ENCODE assay signal across 18 cellular contexts in the genomic region with DNA sequence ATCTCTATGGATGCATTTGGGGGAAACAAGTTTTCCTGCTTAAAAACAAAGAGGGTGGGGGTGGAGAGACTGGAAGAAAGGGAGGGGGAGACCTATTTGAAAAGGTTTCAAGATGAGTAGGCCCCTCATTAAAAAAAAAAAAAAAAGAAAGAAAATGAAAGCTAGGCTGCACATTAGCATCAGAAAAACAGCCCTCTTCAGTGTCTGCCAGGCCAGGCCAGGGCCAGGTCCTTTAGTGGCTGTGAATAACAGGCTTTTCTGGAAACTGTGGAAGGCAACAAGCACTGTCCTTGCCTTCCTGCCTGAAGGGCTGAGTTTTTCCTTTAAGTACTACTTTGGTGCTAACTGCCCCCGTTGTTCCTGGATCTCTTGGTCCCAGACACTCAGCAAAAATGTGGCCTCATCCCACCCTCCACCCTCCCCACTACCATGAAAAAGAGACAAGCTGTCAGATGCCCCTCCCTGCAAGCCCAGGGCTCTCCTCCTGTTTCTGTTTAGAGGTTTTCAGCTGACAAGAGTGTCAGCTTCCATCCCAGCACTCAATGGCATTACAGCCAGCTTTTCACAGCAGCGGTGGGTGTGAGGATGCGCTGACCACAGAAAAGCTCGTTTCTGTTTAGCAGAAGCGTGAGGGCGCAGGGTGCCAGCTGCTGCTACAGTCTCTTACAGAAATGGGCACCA.
DNase-seq lines count a peak whose midpoint lies in the region; ATAC-seq and TF ChIP-seq lines count a peak whose summit lies in the region.
"Had no signal": no experiment of that assay in that cellular context is flagged by ENCODE, and none has a peak within 500 bp of the region (broad histone marks: within the 10 kb centered on the region; RNA-seq: fewer than 3 reads in every experiment).

No MANE protein-coding gene starts in this region.

- H3K4me1 Mint-ChIP-seq in brain (peaks cover 80% of the 10 kb centered on the region), neural crest cell (peaks cover 40% of the 10 kb centered on the region)

- no peaks in the 10 kb centered on the region for H3K36me3 ChIP-seq in brain microvascular endothelial cell (replicated peaks)
- H3K36me3 ChIP-seq: neutrophil had no signal

- DNase-seq in NCI-H345 (lab: John Stamatoyannopoulos, UW): peak; percentile 23
- DNase-seq in NCI-H345 treated with DMSO at 0.1 percent for 48 hours (lab: John Stamatoyannopoulos, UW; ENCODE audit: unreplicated experiment): no peak
- DNase-seq in NCI-H1092 (lab: John Stamatoyannopoulos, UW): peak; percentile 35
- DNase-seq in neural crest cell (ENCODE audit: low read depth, low spot score): no peak
- DNase-seq in NCI-H82 treated with DMSO at 0.1 percent for 48 hours (lab: John Stamatoyannopoulos, UW; ENCODE audit: unreplicated experiment): no peak
- DNase-seq in brain microvascular endothelial cell: no peak
- DNase-seq in Right ventricle myocardium superior: no peak
- DNase-seq: activated naive CD4-positive, alpha-beta T cell treated with Interleukin-2 at 50 U/mL for 16 hours; NCI-H1048; SIG-M5; T1000 had no signal

- no peaks in the 10 kb centered on the region for H3K9me3 Mint-ChIP-seq in brain
- H3K9me3 Mint-ChIP-seq in neural crest cell: no peaks in the 10 kb centered on the region
- H3K9me3 Mint-ChIP-seq: CD8-positive, alpha-beta T cell; central memory CD8-positive, alpha-beta T cell had no signal

- H3K27me3 Mint-ChIP-seq in brain: peaks cover 3% of the 10 kb centered on the region
- peaks cover 2% of the 10 kb centered on the region for H3K27me3 Mint-ChIP-seq in neural crest cell (ENCODE audit: low read depth)
- H3K27me3 Mint-ChIP-seq: central memory CD8-positive, alpha-beta T cell had no signal

- no peaks in the 10 kb centered on the region for H3K27me3 ChIP-seq in brain microvascular endothelial cell (replicated peaks)
- H3K27me3 ChIP-seq: neutrophil had no signal

- TF ChIP-seq CTCF in brain (conservative IDR thresholded peaks at IDR 0.05) (no peak), neural crest cell (conservative IDR thresholded peaks at IDR 0.05) (no peak), brain microvascular endothelial cell (IDR thresholded peaks at IDR 0.05; ENCODE audit: low read depth, low read length, missing control alignments) (no peak)

- no peak overlapping the region for H3K4me3 ChIP-seq in brain microvascular endothelial cell (ENCODE audit: low read depth, low read length)
- H3K4me3 ChIP-seq: skin epidermis had no signal

- in situ Hi-C loops in brain microvascular endothelial cell (cut with HindIII; ENCODE audit: low pct_ligation_motif_present, low sequenced_read_pairs): no loop called here

- H3K27ac Mint-ChIP-seq in brain: peak overlapping the region; percentile 91 to 97 (median 95)
- H3K27ac Mint-ChIP-seq in neural crest cell (ENCODE audit: unreplicated experiment): peak overlapping the region; percentile 85
- H3K27ac Mint-ChIP-seq: CD8-positive, alpha-beta T cell had no signal

- no peak overlapping the region for H3K27ac ChIP-seq in brain microvascular endothelial cell
- H3K27ac ChIP-seq: neutrophil had no signal

- H3K4me3 Mint-ChIP-seq in brain (peak overlapping the region; percentile 63 to 73 (median 73)), neural crest cell (peak overlapping the region; percentile 50)
- H3K4me3 Mint-ChIP-seq: CD8-positive, alpha-beta T cell; central memory CD8-positive, alpha-beta T cell had no signal

- intact Hi-C loops in Right ventricle myocardium superior (cut with DNase I): no loop called here

- no peak for ATAC-seq in Right ventricle myocardium superior (ENCODE audit: poor library complexity)
- ATAC-seq: CD8-positive, alpha-beta T cell; HCT116; left lobe of liver had no signal

- H3K36me3 Mint-ChIP-seq in brain: no peaks in the 10 kb centered on the region
- no peaks in the 10 kb centered on the region for H3K36me3 Mint-ChIP-seq in neural crest cell (ENCODE audit: low read depth)
- H3K36me3 Mint-ChIP-seq: CD8-positive, alpha-beta T cell had no signal

Comparison
In these comparisons a context has a peak if more than half of its experiments do, and no peak if none do; other contexts are left out.
1. DNase-seq: peak in NCI-H345 (single experiment) and NCI-H1092 (single experiment); none in NCI-H345 treated with DMSO at 0.1 percent for 48 hours (single experiment), neural crest cell (single experiment), NCI-H82 treated with DMSO at 0.1 percent for 48 hours (single experiment), brain microvascular endothelial cell (single experiment) and Right ventricle myocardium superior (single experiment).